ENCODE assay signal across 2 cellular contexts in genomic region chr9:109496126-109496707, GRCh38.
TF ChIP-seq lines count a peak whose summit lies in the region.

No MANE protein-coding gene starts in this region.

TF ChIP-seq in SK-N-SH, 30 proteins besides CTCF, POLR2A, EP300 and RAD21 (continued from another document):
- TF ChIP-seq REST (IDR thresholded peaks at IDR 0.05; ENCODE audit: low read depth, low read length) (no peak), JUND (IDR thresholded peaks at IDR 0.05) (no peak), ELF1 (IDR thresholded peaks at IDR 0.05) (no peak), TCF12 (IDR thresholded peaks at IDR 0.05) (no peak), YY1 (IDR thresholded peaks at IDR 0.05; ENCODE audit: low read depth) (no peak)

TF ChIP-seq in SK-N-SH treated with all-trans-retinoic acid at 6 μM for 48 hours, 23 proteins besides CTCF, POLR2A, EP300 and RAD21 (continued from another document):
- TF ChIP-seq ZNF565 (CRISPR knock-in tag; conservative IDR thresholded peaks at IDR 0.05; ENCODE audit: low read depth): no peak
- TF ChIP-seq ESRRG (CRISPR knock-in tag; IDR thresholded peaks at IDR 0.05): no peak
- TF ChIP-seq TSHZ2 (CRISPR knock-in tag; IDR thresholded peaks at IDR 0.05): no peak
- no peak for TF ChIP-seq ARNTL (CRISPR knock-in tag; IDR thresholded peaks at IDR 0.05; ENCODE audit: borderline replicate concordance, low read depth)
- no peak for TF ChIP-seq ZC3H10 (CRISPR knock-in tag; IDR thresholded peaks at IDR 0.05)
- TF ChIP-seq CSRNP3 (CRISPR knock-in tag; IDR thresholded peaks at IDR 0.05): no peak
